9 cellular contexts compared by ENCODE assay signal in genomic region chr1:198734323-198735008, GRCh38.
DNase-seq lines count a peak whose midpoint lies in the region; ATAC-seq and TF ChIP-seq lines count a peak whose summit lies in the region.
"Had no signal": no experiment of that assay in that cellular context is flagged by ENCODE, and none has a peak within 500 bp of the region (broad histone marks: within the 10 kb centered on the region; RNA-seq: fewer than 3 reads in every experiment).

No MANE protein-coding gene starts in this region.

- intact Hi-C loops in esophagus muscularis mucosa (cut with DNase I): no loop called here
- intact Hi-C loops in CD14-positive monocyte (cut with micrococcal nuclease): no loop called here

- ATAC-seq in activated T-cell treated with anti-CD3 and anti-CD28 coated beads, Interleukin-2, amount 50 U/mL, for 72 hours (replicated peaks in 1 of 2): peak; percentile 86 to 90
- peak; percentile 88 for ATAC-seq in HG02642 (IDR thresholded peaks at IDR 0.05; ENCODE audit: poor library complexity, unreplicated experiment)
- ATAC-seq in stimulated activated naive B cell treated with anti-CD40 and anti-IgM and Interleukin-4, amounts not matched to agents 10 μg/mL and 1 μg/mL and 100 μg/mL, for 72 hours (replicated peaks): peak; percentile 94 to 95
- ATAC-seq: esophagus mucosa had no signal

- H3K4me1 Mint-ChIP-seq in activated T-cell treated with anti-CD3 and anti-CD28 coated beads, Interleukin-2, amount 50 U/mL, for 72 hours (ENCODE audit: low read depth): peaks cover 69% of the 10 kb centered on the region
- peaks cover 8 to 46% of the 10 kb centered on the region in 2 donors for H3K4me1 Mint-ChIP-seq in stimulated activated naive B cell treated with anti-CD40 and anti-IgM and Interleukin-4, amounts not matched to agents 10 μg/mL and 1 μg/mL and 100 μg/mL, for 72 hours
- no peaks in the 10 kb centered on the region for H3K4me1 Mint-ChIP-seq in CD14-positive monocyte

- peaks cover 7 to 10% of the 10 kb centered on the region in 2 donors for H3K9me3 Mint-ChIP-seq in activated T-cell treated with anti-CD3 and anti-CD28 coated beads, Interleukin-2, amount 50 U/mL, for 72 hours
- H3K9me3 Mint-ChIP-seq in stimulated activated naive B cell treated with anti-CD40 and anti-IgM and Interleukin-4, amounts not matched to agents 10 μg/mL and 1 μg/mL and 100 μg/mL, for 72 hours: peaks cover 0 to 3% of the 10 kb centered on the region in 2 donors
- peaks cover 0 to 2% (median 0%) of the 10 kb centered on the region in 7 donors for H3K9me3 Mint-ChIP-seq in CD14-positive monocyte

- no peak for TF ChIP-seq CTCF in esophagus muscularis mucosa (IDR thresholded peaks at IDR 0.05)
- no peak for TF ChIP-seq CTCF in CD14-positive monocyte (IDR thresholded peaks at IDR 0.05)

- DNase-seq in activated T-cell treated with anti-CD3 and anti-CD28 coated beads, Interleukin-2, amount 50 U/mL, for 72 hours: peak in 1 of 2 donors; percentile 19
- no peak for DNase-seq in activated T-cell treated with anti-CD3 and anti-CD28 coated beads for 4 hours
- DNase-seq in LHCN-M2 (ENCODE audit: low read depth): peak; percentile 56
- no peak for DNase-seq in stimulated activated naive B cell treated with anti-CD40 and anti-IgM and Interleukin-4, amounts not matched to agents 10 μg/mL and 1 μg/mL and 100 μg/mL, for 72 hours
- no peak for DNase-seq in stimulated activated naive CD4-positive, alpha-beta T cell (lab: John Stamatoyannopoulos, UW)
- DNase-seq in esophagus muscularis mucosa (ENCODE audit: extremely low spot score): no peak
- no peak for DNase-seq in CD14-positive monocyte (ENCODE audit: low spot score)

- H3K27me3 Mint-ChIP-seq in activated T-cell treated with anti-CD3 and anti-CD28 coated beads, Interleukin-2, amount 50 U/mL, for 72 hours (ENCODE audit: low read depth): no peaks in the 10 kb centered on the region
- no peaks in the 10 kb centered on the region for H3K27me3 Mint-ChIP-seq in stimulated activated naive B cell treated with anti-CD40 and anti-IgM and Interleukin-4, amounts not matched to agents 10 μg/mL and 1 μg/mL and 100 μg/mL, for 72 hours
- no peaks in the 10 kb centered on the region for H3K27me3 Mint-ChIP-seq in CD14-positive monocyte (ENCODE audit: low read depth in 3 of 3)

- no peaks in the 10 kb centered on the region for H3K27me3 ChIP-seq in esophagus muscularis mucosa

- H3K27ac ChIP-seq in esophagus muscularis mucosa (replicated peaks in 1 of 4): no peak overlapping the region

- no peak overlapping the region for H3K4me3 ChIP-seq in esophagus muscularis mucosa

- peaks cover 38 to 67% of the 10 kb centered on the region in 2 donors for H3K36me3 Mint-ChIP-seq in activated T-cell treated with anti-CD3 and anti-CD28 coated beads, Interleukin-2, amount 50 U/mL, for 72 hours (ENCODE audit: insufficient read depth in 2 of 2)
- H3K36me3 Mint-ChIP-seq in stimulated activated naive B cell treated with anti-CD40 and anti-IgM and Interleukin-4, amounts not matched to agents 10 μg/mL and 1 μg/mL and 100 μg/mL, for 72 hours: peaks cover 40 to 60% of the 10 kb centered on the region in 2 donors
- peaks cover 73 to 81% of the 10 kb centered on the region in 2 donors for H3K36me3 Mint-ChIP-seq in CD14-positive monocyte

- TF ChIP-seq POLR2A in esophagus muscularis mucosa (IDR thresholded peaks at IDR 0.05; ENCODE audit: low read depth): no peak

- H3K4me1 ChIP-seq in esophagus muscularis mucosa: no peaks in the 10 kb centered on the region

- WGBS in esophagus muscularis mucosa: 43% methylated on average over 2 of the region's 2 CpGs

- H3K9me3 ChIP-seq in esophagus muscularis mucosa: no peaks in the 10 kb centered on the region

- no peaks in the 10 kb centered on the region for H3K36me3 ChIP-seq in esophagus muscularis mucosa

- no peak for TF ChIP-seq EP300 in esophagus muscularis mucosa (IDR thresholded peaks at IDR 0.05)

- peak overlapping the region; percentile 33 to 76 for H3K4me3 Mint-ChIP-seq in activated T-cell treated with anti-CD3 and anti-CD28 coated beads, Interleukin-2, amount 50 U/mL, for 72 hours
- peak overlapping the region in 1 of 2 donors; percentile 16 for H3K4me3 Mint-ChIP-seq in stimulated activated naive B cell treated with anti-CD40 and anti-IgM and Interleukin-4, amounts not matched to agents 10 μg/mL and 1 μg/mL and 100 μg/mL, for 72 hours
- no peak overlapping the region for H3K4me3 Mint-ChIP-seq in CD14-positive monocyte

- H3K27ac Mint-ChIP-seq in activated T-cell treated with anti-CD3 and anti-CD28 coated beads, Interleukin-2, amount 50 U/mL, for 72 hours: peak overlapping the region; percentile 52
- H3K27ac Mint-ChIP-seq in stimulated activated naive B cell treated with anti-CD40 and anti-IgM and Interleukin-4, amounts not matched to agents 10 μg/mL and 1 μg/mL and 100 μg/mL, for 72 hours: peak overlapping the region; percentile 37
- peak overlapping the region in 1 of 7 donors; percentile 12 for H3K27ac Mint-ChIP-seq in CD14-positive monocyte

Comparison
In these comparisons a context has a peak if more than half of its experiments do, and no peak if none do; other contexts are left out.
1. H3K4me3 Mint-ChIP-seq: peak in activated T-cell treated with anti-CD3 and anti-CD28 coated beads, Interleukin-2, amount 50 U/mL, for 72 hours (2 of 2); none in CD14-positive monocyte (0 of 2).
2. Peak in every context shown above with its lines, with median percentiles within 50 percentile points of each other: ATAC-seq.